Comparison of ENCODE assay signal across 1 cellular context in genomic region chr10:31816318-31816717, GRCh38.
TF ChIP-seq lines count a peak whose summit lies in the region.

No MANE protein-coding gene starts in this region.

TF ChIP-seq in SK-N-SH, 30 proteins besides CTCF, POLR2A, EP300 and RAD21 (continued from another document):
- TF ChIP-seq REST (IDR thresholded peaks at IDR 0.05; ENCODE audit: low read depth, low read length): no peak
- TF ChIP-seq, protein P1, sequence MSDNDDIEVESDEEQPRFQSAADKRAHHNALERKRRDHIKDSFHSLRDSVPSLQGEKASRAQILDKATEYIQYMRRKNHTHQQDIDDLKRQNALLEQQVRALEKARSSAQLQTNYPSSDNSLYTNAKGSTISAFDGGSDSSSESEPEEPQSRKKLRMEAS (IDR thresholded peaks at IDR 0.05; ENCODE audit: low read depth): no peak
- TF ChIP-seq CHD2 (IDR thresholded peaks at IDR 0.05; ENCODE audit: low read length, partially characterized antibody): no peak
- TF ChIP-seq NFIC (IDR thresholded peaks at IDR 0.05; ENCODE audit: borderline replicate concordance): no peak
- no peak for TF ChIP-seq RXRA (IDR thresholded peaks at IDR 0.05; ENCODE audit: borderline replicate concordance, low read depth)
- TF ChIP-seq JUND (IDR thresholded peaks at IDR 0.05): peak; percentile 68
- TF ChIP-seq, protein P2, sequence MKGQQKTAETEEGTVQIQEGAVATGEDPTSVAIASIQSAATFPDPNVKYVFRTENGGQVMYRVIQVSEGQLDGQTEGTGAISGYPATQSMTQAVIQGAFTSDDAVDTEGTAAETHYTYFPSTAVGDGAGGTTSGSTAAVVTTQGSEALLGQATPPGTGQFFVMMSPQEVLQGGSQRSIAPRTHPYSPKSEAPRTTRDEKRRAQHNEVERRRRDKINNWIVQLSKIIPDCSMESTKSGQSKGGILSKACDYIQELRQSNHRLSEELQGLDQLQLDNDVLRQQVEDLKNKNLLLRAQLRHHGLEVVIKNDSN (IDR thresholded peaks at IDR 0.05; ENCODE audit: borderline replicate concordance, low read depth): no peak
- no peak for TF ChIP-seq YY1 (IDR thresholded peaks at IDR 0.05; ENCODE audit: low read depth)
- no peak for TF ChIP-seq RFX5 (IDR thresholded peaks at IDR 0.05; ENCODE audit: low read length)
- no peak for TF ChIP-seq RCOR1 (IDR thresholded peaks at IDR 0.05; ENCODE audit: low read length)
